In genomic region chr12:47823422-47824086, GRCh38 we compare ENCODE assay signal across 10 cellular contexts. TPM values are rescaled to one million over a fixed set of nuclear protein-coding genes. Genes with fewer than 3 reads are reported as not detected.
A peak's percentile ranks its signal among the peaks of the same experiment; 100 is the strongest.
DNase-seq lines count a peak whose midpoint lies in the region; ATAC-seq, FAIRE-seq and TF ChIP-seq lines count a peak whose summit lies in the region.
"Had no signal": no experiment of that assay in that cellular context is flagged by ENCODE, and none has a peak within 500 bp of the region (broad histone marks: within the 10 kb centered on the region; RNA-seq: fewer than 3 reads in every experiment).

No MANE protein-coding gene starts in this region.

- H2AFZ ChIP-seq in mesenchymal stem cell (ENCODE audit: low read depth, low read length) = no peak overlapping the region
- H2AFZ ChIP-seq: GM23338 had no signal

- no peak overlapping the region for H3K4ac ChIP-seq in mesenchymal stem cell (ENCODE audit: low read depth in 1 of 2, low read length in 2 of 2)

- H2BK12ac ChIP-seq in mesenchymal stem cell (ENCODE audit: low read length in 2 of 2) = peak overlapping the region in 1 of 2 experiments; percentile 1

- H3K4me2 ChIP-seq in mesenchymal stem cell (ENCODE audit: low read length, poor library complexity, severe bottlenecking) = no peak overlapping the region
- H3K4me2 ChIP-seq: GM23338 had no signal

- no peak overlapping the region for H2BK120ac ChIP-seq in mesenchymal stem cell (ENCODE audit: low read depth, low read length)

- H3K9me3 ChIP-seq in mesenchymal stem cell (ENCODE audit: control insufficient read depth, low read length) (no peaks in the 10 kb centered on the region), tibial nerve (no peaks in the 10 kb centered on the region), pancreas (no peaks in the 10 kb centered on the region)

- intact Hi-C loops in pancreas (cut with DNase I) = no loop called here

- peak overlapping the region; percentile 7 for H3K9ac ChIP-seq in mesenchymal stem cell (ENCODE audit: low read length)

- TF ChIP-seq POLR2A in tibial nerve (IDR thresholded peaks at IDR 0.05) = no peak

- H3K9me3 Mint-ChIP-seq in activated T-cell treated with anti-CD3 and anti-CD28 coated beads, Interleukin-2, amount 50 U/mL, for 72 hours = no peaks in the 10 kb centered on the region
- no peaks in the 10 kb centered on the region for H3K9me3 Mint-ChIP-seq in activated naive CD8-positive, alpha-beta T cell treated with anti-CD3 and anti-CD28 coated beads, Interleukin-2, amount 50 U/mL, for 24 hours
- H3K9me3 Mint-ChIP-seq: GM23338 had no signal

- no peak for TF ChIP-seq EP300 in tibial nerve (IDR thresholded peaks at IDR 0.05)

- H3K4me3 Mint-ChIP-seq in activated T-cell treated with anti-CD3 and anti-CD28 coated beads, Interleukin-2, amount 50 U/mL, for 72 hours = peak overlapping the region; percentile 33 to 62
- no peak overlapping the region for H3K4me3 Mint-ChIP-seq in activated naive CD8-positive, alpha-beta T cell treated with anti-CD3 and anti-CD28 coated beads, Interleukin-2, amount 50 U/mL, for 24 hours
- H3K4me3 Mint-ChIP-seq: GM23338 had no signal

- WGBS in mesenchymal stem cell = over 99% methylated on average over 5 of the region's 5 CpGs
- WGBS in tibial nerve, 2 donors = 88 to 89% methylated on average over 5 of the region's 5 CpGs
- 86 to 93% methylated on average over 5 of the region's 5 CpGs for WGBS in pancreas, 2 donors

- no peak overlapping the region for H3K4me3 ChIP-seq in mesenchymal stem cell (ENCODE audit: insufficient read depth in 1 of 2, low read depth in 1 of 2, low read length in 2 of 2)
- no peak overlapping the region for H3K4me3 ChIP-seq in tibial nerve
- no peak overlapping the region for H3K4me3 ChIP-seq in pancreas
- H3K4me3 ChIP-seq: GM23338 had no signal

- H3K27ac Mint-ChIP-seq in activated T-cell treated with anti-CD3 and anti-CD28 coated beads, Interleukin-2, amount 50 U/mL, for 72 hours = peak overlapping the region; percentile 81
- peak overlapping the region; percentile 87 for H3K27ac Mint-ChIP-seq in activated naive CD8-positive, alpha-beta T cell treated with anti-CD3 and anti-CD28 coated beads, Interleukin-2, amount 50 U/mL, for 24 hours
- H3K27ac Mint-ChIP-seq: GM23338 had no signal

- H3K79me1 ChIP-seq in mesenchymal stem cell (replicated peaks; ENCODE audit: low read length, poor library complexity, severe bottlenecking) = no peaks in the 10 kb centered on the region

- no peak for DNase-seq in activated T-cell treated with anti-CD3 and anti-CD28 coated beads, Interleukin-2, amount 50 U/mL, for 72 hours
- DNase-seq in activated T-cell treated with anti-CD3 and anti-CD28 coated beads, Interleukin-2, amount 50 U/mL, for 48 hours = no peak
- DNase-seq in activated naive CD8-positive, alpha-beta T cell treated with anti-CD3 and anti-CD28 coated beads, Interleukin-2, amount 50 U/mL, for 24 hours = no peak
- DNase-seq in mesenchymal stem cell = no peak
- DNase-seq in tibial nerve (ENCODE audit: low spot score in 2 of 2) = no peak
- DNase-seq in pancreas = no peak
- DNase-seq in Ammon's horn (ENCODE audit: low spot score) = no peak
- DNase-seq: NCI-H1092 treated with DMSO at 0.1 percent for 48 hours had no signal

- H3K27me3 Mint-ChIP-seq in activated T-cell treated with anti-CD3 and anti-CD28 coated beads, Interleukin-2, amount 50 U/mL, for 72 hours (ENCODE audit: low read depth) = no peaks in the 10 kb centered on the region
- H3K27me3 Mint-ChIP-seq in activated naive CD8-positive, alpha-beta T cell treated with anti-CD3 and anti-CD28 coated beads, Interleukin-2, amount 50 U/mL, for 24 hours = no peaks in the 10 kb centered on the region

- no peak overlapping the region for H4K91ac ChIP-seq in mesenchymal stem cell (ENCODE audit: low read length)

- TF ChIP-seq CTCF in tibial nerve (IDR thresholded peaks at IDR 0.05) (no peak), pancreas (IDR thresholded peaks at IDR 0.05) (no peak)

- no peak overlapping the region for H3K23ac ChIP-seq in mesenchymal stem cell (ENCODE audit: low read length in 2 of 2)

- no peak overlapping the region for H3K27ac ChIP-seq in mesenchymal stem cell (ENCODE audit: low read length, poor library complexity, severe bottlenecking)
- peak overlapping the region; percentile 66 to 99 (median 97) for H3K27ac ChIP-seq in tibial nerve
- no peak overlapping the region for H3K27ac ChIP-seq in pancreas

- H2BK5ac ChIP-seq in mesenchymal stem cell (ENCODE audit: low read depth, low read length, poor library complexity, severe bottlenecking) = no peak overlapping the region

- no peak overlapping the region for H3K18ac ChIP-seq in mesenchymal stem cell (ENCODE audit: low read depth in 1 of 2, low read length in 2 of 2)

- FAIRE-seq in pancreas (lab: Jason Lieb, UNC) = no peak

- no peaks in the 10 kb centered on the region for H3K27me3 ChIP-seq in mesenchymal stem cell (ENCODE audit: control insufficient read depth in 1 of 2, insufficient read depth in 1 of 2, low read length in 2 of 2)
- no peaks in the 10 kb centered on the region for H3K27me3 ChIP-seq in tibial nerve
- H3K27me3 ChIP-seq in pancreas = no peaks in the 10 kb centered on the region

- peaks cover 26% of the 10 kb centered on the region for H3K4me1 ChIP-seq in mesenchymal stem cell (ENCODE audit: control insufficient read depth, insufficient read depth, low read depth, low read length)
- H3K4me1 ChIP-seq in tibial nerve = peaks cover 5 to 82% (median 63%) of the 10 kb centered on the region in 4 donors
- peaks cover 0 to 14% (median 5%) of the 10 kb centered on the region in 3 donors for H3K4me1 ChIP-seq in pancreas

- no peak overlapping the region for H4K8ac ChIP-seq in mesenchymal stem cell (ENCODE audit: low read length)

- no peak for ATAC-seq in activated T-cell treated with anti-CD3 and anti-CD28 coated beads, Interleukin-2, amount 50 U/mL, for 72 hours (replicated peaks in 1 of 2)
- no peak for ATAC-seq in activated naive CD8-positive, alpha-beta T cell treated with anti-CD3 and anti-CD28 coated beads, Interleukin-2, amount 50 U/mL, for 24 hours
- no peak for ATAC-seq in pancreas
- no peak for ATAC-seq in GM18868 (IDR thresholded peaks at IDR 0.05; ENCODE audit: unreplicated experiment)
- ATAC-seq: GM23338 had no signal

- no peaks in the 10 kb centered on the region for H3K36me3 ChIP-seq in mesenchymal stem cell (ENCODE audit: control insufficient read depth in 1 of 2, insufficient read depth in 2 of 2, low read depth in 1 of 2, low read length in 2 of 2)
- H3K36me3 ChIP-seq in tibial nerve = no peaks in the 10 kb centered on the region
- no peaks in the 10 kb centered on the region for H3K36me3 ChIP-seq in pancreas

- H3K4me1 Mint-ChIP-seq in activated T-cell treated with anti-CD3 and anti-CD28 coated beads, Interleukin-2, amount 50 U/mL, for 72 hours (ENCODE audit: low read depth) = peaks cover 83% of the 10 kb centered on the region
- H3K4me1 Mint-ChIP-seq in activated naive CD8-positive, alpha-beta T cell treated with anti-CD3 and anti-CD28 coated beads, Interleukin-2, amount 50 U/mL, for 24 hours = peaks cover 78% of the 10 kb centered on the region

- H3K14ac ChIP-seq in mesenchymal stem cell (ENCODE audit: low read length in 2 of 2) = no peak overlapping the region

- H2AK5ac ChIP-seq in mesenchymal stem cell (ENCODE audit: low read length, severe bottlenecking) = peak overlapping the region; percentile 76

- no peak overlapping the region for H2BK15ac ChIP-seq in mesenchymal stem cell (ENCODE audit: low read depth, poor library complexity, severe bottlenecking)

- peaks cover 3 to 6% of the 10 kb centered on the region in 2 donors for H3K36me3 Mint-ChIP-seq in activated T-cell treated with anti-CD3 and anti-CD28 coated beads, Interleukin-2, amount 50 U/mL, for 72 hours (ENCODE audit: insufficient read depth in 2 of 2)
- peaks cover 8% of the 10 kb centered on the region for H3K36me3 Mint-ChIP-seq in activated naive CD8-positive, alpha-beta T cell treated with anti-CD3 and anti-CD28 coated beads, Interleukin-2, amount 50 U/mL, for 24 hours (ENCODE audit: low read depth)

RNA-seq across cellular contexts. Expression of gene HDAC7, which starts 3.9 kb away (rescaled TPM):
- total RNA-seq in activated T-cell treated with anti-CD3 and anti-CD28 coated beads, Interleukin-2, amount 50 U/mL, for 72 hours = 100 to 1,000 TPM; 288 to 350 TPM
- 50.4 TPM for polyA plus RNA-seq in mesenchymal stem cell (2013, experiment 1 of 2)
- polyA plus RNA-seq in mesenchymal stem cell (2013, experiment 2 of 2) = 47.9 TPM
- 100 to 1,000 TPM in 2 of 4 donors, 10 to 100 TPM in 2; 90.4 to 186 (median 98.4) TPM for total RNA-seq in tibial nerve
- total RNA-seq in pancreas = 10 to 100 TPM; 17.9 to 45.5 (median 20.1) TPM
- 10 to 100 TPM; 36.6 to 48.1 TPM for polyA plus RNA-seq in pancreas

RNA-seq across cellular contexts. Expression of gene SLC48A1, which starts 50.5 kb away (rescaled TPM):
- total RNA-seq in activated T-cell treated with anti-CD3 and anti-CD28 coated beads, Interleukin-2, amount 50 U/mL, for 72 hours = 10 to 100 TPM; 14.6 to 15.2 TPM
- polyA plus RNA-seq in mesenchymal stem cell (2013, experiment 1 of 2) = 8.4 TPM
- polyA plus RNA-seq in mesenchymal stem cell (2013, experiment 2 of 2) = 8.3 TPM
- total RNA-seq in tibial nerve (10 to 100 TPM; 24.6 to 37.9 (median 33.8) TPM), pancreas (10 to 100 TPM; 12.2 to 17.2 (median 13.9) TPM)
- 10 to 100 TPM; 12.4 to 14.2 TPM for polyA plus RNA-seq in pancreas

Comparison
In these comparisons a context has a peak if more than half of its experiments do, and no peak if none do; other contexts are left out.
1. H3K27ac ChIP-seq: peak in tibial nerve (4 of 4); none in mesenchymal stem cell (single experiment) and pancreas (0 of 4).